In the genomic region with DNA sequence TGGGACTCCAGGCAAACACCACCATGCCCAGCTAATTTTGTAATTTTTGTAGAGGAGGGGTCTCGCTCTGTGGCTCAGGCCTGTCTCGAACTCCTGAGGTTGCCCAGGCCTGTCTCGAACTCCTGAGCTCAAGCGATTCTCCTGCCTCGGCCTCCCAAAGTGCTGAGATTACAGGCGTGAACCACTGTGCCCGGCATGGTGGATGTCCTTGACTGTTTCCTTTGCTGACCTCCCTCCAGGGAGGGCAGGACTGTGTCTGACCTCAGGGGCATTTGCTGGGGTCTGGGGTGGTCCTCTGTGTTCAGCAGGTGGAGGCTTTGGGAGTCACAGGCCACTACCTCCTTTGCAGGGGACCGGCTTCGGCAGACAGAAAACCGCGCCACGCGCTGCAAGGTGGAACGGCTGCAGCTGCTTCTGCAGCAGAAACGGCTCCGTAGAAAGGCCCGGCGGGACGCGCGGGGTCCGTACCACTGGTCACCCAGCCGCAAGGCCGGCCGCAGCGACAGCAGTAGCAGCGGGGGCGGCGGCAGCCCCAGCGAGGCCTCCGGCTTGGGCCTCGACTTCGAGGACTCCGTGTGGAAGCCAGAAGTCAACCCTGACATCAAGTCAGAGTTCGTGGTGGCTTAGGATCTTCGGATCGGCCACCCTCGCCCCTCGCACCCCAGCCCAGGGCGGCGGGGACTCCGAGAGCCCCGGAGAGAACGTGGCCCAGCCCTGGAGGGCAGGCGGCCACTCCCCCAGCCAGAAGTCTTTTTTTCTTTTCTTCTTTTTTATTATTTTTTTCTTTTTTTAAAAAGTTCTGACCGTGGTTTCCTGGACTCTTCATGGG, we compare ENCODE assay signal across 1 cellular context.
A peak's percentile ranks its signal among the peaks of the same experiment; 100 is the strongest.
TF ChIP-seq lines count a peak whose summit lies in the region.

No MANE protein-coding gene starts in this region.

TF ChIP-seq in HepG2, 621 proteins besides CTCF, POLR2A, EP300 and RAD21:
- TF ChIP-seq MXI1 (IDR thresholded peaks at IDR 0.05; ENCODE audit: borderline replicate concordance, low read depth, low read length) (no peak), ZBTB38 (CRISPR knock-in tag; IDR thresholded peaks at IDR 0.05) (peak; percentile 89), ZNF569 (CRISPR knock-in tag; IDR thresholded peaks at IDR 0.05; ENCODE audit: borderline replicate concordance) (no peak), HDAC2 (CRISPR knock-in tag; IDR thresholded peaks at IDR 0.05) (no peak), PCBP1 (IDR thresholded peaks at IDR 0.05; ENCODE audit: borderline replicate concordance, low read depth, low read length) (0 out of 2 replicates have a peak, but pooled peaks have one; percentile 9), SMYD3 (CRISPR knock-in tag; IDR thresholded peaks at IDR 0.05) (no peak), POLR2G (IDR thresholded peaks at IDR 0.05; ENCODE audit: low read depth, low read length) (0 out of 2 replicates have a peak, but pooled peaks have one; percentile 26), SAFB2 (CRISPR knock-in tag; IDR thresholded peaks at IDR 0.05; ENCODE audit: borderline replicate concordance, low read depth) (no peak), POLR2AphosphoS5 (IDR thresholded peaks at IDR 0.05; ENCODE audit: low read depth, low read length) (peak; percentile 26; the same call in 1 of the 2 replicates), ZBTB7B (CRISPR knock-in tag; IDR thresholded peaks at IDR 0.05) (peak; percentile 29; the same call in 1 of the 2 replicates), PRPF4 (IDR thresholded peaks at IDR 0.05; ENCODE audit: low read depth, low read length, poor library complexity, severe bottlenecking) (peak; percentile 63), ZNF337 (CRISPR knock-in tag; IDR thresholded peaks at IDR 0.05; ENCODE audit: borderline replicate concordance, low read depth) (no peak), AGO1 (IDR thresholded peaks at IDR 0.05; ENCODE audit: low read depth, low read length, poor library complexity, severe bottlenecking) (peak; percentile 17), POLR2AphosphoS2 (IDR thresholded peaks at IDR 0.05; ENCODE audit: low read depth, low read length) (peak; percentile 83; the same call in 1 of the 2 replicates), RBM22 (optimal IDR thresholded peaks at IDR 0.05; ENCODE audit: low read length) (peak; percentile 32), RBM39 (IDR thresholded peaks at IDR 0.05; ENCODE audit: low read depth, low read length, poor library complexity, severe bottlenecking) (peak; percentile 85), HNRNPL (IDR thresholded peaks at IDR 0.05; ENCODE audit: low read depth, low read length) (0 out of 2 replicates have a peak, but pooled peaks have one; percentile 18), NONO (IDR thresholded peaks at IDR 0.05) (no peak), NONO (CRISPR knock-in tag; conservative IDR thresholded peaks at IDR 0.05) (0 out of 2 replicates have a peak, but pooled peaks have one; percentile 25), ZNF788 (CRISPR knock-in tag; IDR thresholded peaks at IDR 0.05; ENCODE audit: borderline replicate concordance) (no peak), RBFOX2 (IDR thresholded peaks at IDR 0.05; ENCODE audit: low read depth, low read length) (peak; percentile 96), AGO2 (optimal IDR thresholded peaks at IDR 0.05; ENCODE audit: low read depth, low read length) (peak; percentile 99)
- TF ChIP-seq, protein P1, sequence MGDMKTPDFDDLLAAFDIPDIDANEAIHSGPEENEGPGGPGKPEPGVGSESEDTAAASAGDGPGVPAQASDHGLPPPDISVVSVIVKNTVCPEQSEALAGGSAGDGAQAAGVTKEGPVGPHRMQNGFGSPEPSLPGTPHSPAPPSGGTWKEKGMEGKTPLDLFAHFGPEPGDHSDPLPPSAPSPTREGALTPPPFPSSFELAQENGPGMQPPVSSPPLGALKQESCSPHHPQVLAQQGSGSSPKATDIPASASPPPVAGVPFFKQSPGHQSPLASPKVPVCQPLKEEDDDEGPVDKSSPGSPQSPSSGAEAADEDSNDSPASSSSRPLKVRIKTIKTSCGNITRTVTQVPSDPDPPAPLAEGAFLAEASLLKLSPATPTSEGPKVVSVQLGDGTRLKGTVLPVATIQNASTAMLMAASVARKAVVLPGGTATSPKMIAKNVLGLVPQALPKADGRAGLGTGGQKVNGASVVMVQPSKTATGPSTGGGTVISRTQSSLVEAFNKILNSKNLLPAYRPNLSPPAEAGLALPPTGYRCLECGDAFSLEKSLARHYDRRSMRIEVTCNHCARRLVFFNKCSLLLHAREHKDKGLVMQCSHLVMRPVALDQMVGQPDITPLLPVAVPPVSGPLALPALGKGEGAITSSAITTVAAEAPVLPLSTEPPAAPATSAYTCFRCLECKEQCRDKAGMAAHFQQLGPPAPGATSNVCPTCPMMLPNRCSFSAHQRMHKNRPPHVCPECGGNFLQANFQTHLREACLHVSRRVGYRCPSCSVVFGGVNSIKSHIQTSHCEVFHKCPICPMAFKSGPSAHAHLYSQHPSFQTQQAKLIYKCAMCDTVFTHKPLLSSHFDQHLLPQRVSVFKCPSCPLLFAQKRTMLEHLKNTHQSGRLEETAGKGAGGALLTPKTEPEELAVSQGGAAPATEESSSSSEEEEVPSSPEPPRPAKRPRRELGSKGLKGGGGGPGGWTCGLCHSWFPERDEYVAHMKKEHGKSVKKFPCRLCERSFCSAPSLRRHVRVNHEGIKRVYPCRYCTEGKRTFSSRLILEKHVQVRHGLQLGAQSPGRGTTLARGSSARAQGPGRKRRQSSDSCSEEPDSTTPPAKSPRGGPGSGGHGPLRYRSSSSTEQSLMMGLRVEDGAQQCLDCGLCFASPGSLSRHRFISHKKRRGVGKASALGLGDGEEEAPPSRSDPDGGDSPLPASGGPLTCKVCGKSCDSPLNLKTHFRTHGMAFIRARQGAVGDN (CRISPR knock-in tag; IDR thresholded peaks at IDR 0.05): peak; percentile 35; the same call in 1 of the 2 replicates
- TF ChIP-seq, protein P2, sequence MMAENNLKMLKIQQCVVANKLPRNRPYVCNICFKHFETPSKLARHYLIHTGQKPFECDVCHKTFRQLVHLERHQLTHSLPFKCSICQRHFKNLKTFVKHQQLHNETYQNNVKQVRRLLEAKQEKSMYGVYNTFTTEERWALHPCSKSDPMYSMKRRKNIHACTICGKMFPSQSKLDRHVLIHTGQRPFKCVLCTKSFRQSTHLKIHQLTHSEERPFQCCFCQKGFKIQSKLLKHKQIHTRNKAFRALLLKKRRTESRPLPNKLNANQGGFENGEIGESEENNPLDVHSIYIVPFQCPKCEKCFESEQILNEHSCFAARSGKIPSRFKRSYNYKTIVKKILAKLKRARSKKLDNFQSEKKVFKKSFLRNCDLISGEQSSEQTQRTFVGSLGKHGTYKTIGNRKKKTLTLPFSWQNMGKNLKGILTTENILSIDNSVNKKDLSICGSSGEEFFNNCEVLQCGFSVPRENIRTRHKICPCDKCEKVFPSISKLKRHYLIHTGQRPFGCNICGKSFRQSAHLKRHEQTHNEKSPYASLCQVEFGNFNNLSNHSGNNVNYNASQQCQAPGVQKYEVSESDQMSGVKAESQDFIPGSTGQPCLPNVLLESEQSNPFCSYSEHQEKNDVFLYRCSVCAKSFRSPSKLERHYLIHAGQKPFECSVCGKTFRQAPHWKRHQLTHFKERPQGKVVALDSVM (CRISPR knock-in tag; IDR thresholded peaks at IDR 0.05): no peak
- TF ChIP-seq, protein P3, sequence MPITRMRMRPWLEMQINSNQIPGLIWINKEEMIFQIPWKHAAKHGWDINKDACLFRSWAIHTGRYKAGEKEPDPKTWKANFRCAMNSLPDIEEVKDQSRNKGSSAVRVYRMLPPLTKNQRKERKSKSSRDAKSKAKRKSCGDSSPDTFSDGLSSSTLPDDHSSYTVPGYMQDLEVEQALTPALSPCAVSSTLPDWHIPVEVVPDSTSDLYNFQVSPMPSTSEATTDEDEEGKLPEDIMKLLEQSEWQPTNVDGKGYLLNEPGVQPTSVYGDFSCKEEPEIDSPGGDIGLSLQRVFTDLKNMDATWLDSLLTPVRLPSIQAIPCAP (CRISPR knock-in tag; IDR thresholded peaks at IDR 0.05; ENCODE audit: low read depth): no peak
- TF ChIP-seq, protein P4, sequence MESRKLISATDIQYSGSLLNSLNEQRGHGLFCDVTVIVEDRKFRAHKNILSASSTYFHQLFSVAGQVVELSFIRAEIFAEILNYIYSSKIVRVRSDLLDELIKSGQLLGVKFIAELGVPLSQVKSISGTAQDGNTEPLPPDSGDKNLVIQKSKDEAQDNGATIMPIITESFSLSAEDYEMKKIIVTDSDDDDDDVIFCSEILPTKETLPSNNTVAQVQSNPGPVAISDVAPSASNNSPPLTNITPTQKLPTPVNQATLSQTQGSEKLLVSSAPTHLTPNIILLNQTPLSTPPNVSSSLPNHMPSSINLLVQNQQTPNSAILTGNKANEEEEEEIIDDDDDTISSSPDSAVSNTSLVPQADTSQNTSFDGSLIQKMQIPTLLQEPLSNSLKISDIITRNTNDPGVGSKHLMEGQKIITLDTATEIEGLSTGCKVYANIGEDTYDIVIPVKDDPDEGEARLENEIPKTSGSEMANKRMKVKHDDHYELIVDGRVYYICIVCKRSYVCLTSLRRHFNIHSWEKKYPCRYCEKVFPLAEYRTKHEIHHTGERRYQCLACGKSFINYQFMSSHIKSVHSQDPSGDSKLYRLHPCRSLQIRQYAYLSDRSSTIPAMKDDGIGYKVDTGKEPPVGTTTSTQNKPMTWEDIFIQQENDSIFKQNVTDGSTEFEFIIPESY (CRISPR knock-in tag; IDR thresholded peaks at IDR 0.05): peak; percentile 70
